Comparison of ENCODE assay signal across 10 cellular contexts in the genomic region with DNA sequence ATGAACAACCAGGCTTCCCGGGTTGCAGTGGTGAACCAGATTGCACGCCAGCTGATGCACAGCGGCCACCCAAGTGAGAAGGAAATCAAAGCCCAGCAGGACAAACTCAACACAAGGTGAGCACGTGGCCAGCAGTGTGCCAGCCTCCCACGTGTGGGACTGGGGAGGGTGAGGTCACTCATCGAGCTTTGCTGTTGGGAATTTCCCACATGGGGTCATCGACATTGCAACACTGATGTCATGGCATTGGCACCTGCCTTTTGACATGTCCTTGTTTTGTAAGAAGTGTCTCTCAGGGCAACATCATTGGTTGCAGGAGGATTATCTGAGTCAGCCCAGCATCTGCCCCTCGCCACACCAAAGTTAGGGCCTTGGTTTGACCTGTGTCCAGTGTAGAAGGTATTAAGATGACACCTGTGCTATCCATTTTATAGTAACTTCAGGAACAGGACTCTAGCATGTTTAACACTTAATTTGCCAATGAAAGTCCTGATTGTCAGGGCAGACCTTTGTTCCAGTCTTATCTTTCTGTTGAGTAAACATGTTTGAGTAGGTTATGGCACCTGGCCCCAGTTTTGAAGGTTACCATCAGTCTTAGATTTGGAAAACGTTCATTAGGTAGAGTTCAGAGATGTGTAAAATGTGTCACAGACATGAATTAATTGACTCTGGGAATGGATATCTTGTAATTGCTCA.
DNase-seq lines count a peak whose midpoint lies in the region; ATAC-seq and TF ChIP-seq lines count a peak whose summit lies in the region.
"Had no signal": no experiment of that assay in that cellular context is flagged by ENCODE, and none has a peak within 500 bp of the region (broad histone marks: within the 10 kb centered on the region; RNA-seq: fewer than 3 reads in every experiment).

No MANE protein-coding gene starts in this region.

- peaks cover 85% of the 10 kb centered on the region for H3K36me3 ChIP-seq in effector memory CD4-positive, alpha-beta T cell (ENCODE audit: control insufficient read depth, insufficient read depth, low read length)
- peaks cover 0 to 85% of the 10 kb centered on the region in 2 donors for H3K36me3 ChIP-seq in vagina

- intact Hi-C loops in vagina (cut with DNase I) = no loop called here

- peak; percentile 46 for ATAC-seq in omental fat pad (ENCODE audit: low FRiP score)

- no peaks in the 10 kb centered on the region for H3K4me1 ChIP-seq in effector memory CD4-positive, alpha-beta T cell (ENCODE audit: control insufficient read depth, insufficient read depth, low read length, poor library complexity, severe bottlenecking)
- peaks cover 25% of the 10 kb centered on the region for H3K4me1 ChIP-seq in vagina

- H3K9me3 ChIP-seq in effector memory CD4-positive, alpha-beta T cell (ENCODE audit: control insufficient read depth, low read length) = no peaks in the 10 kb centered on the region
- no peaks in the 10 kb centered on the region for H3K9me3 ChIP-seq in vagina
- H3K9me3 ChIP-seq: neutrophil had no signal

- no peak overlapping the region for H3K4me3 ChIP-seq in effector memory CD4-positive, alpha-beta T cell (ENCODE audit: insufficient read depth, low read depth, low read length, poor library complexity, severe bottlenecking)
- H3K4me3 ChIP-seq in vagina = no peak overlapping the region
- H3K4me3 ChIP-seq: cardiac muscle cell had no signal

- H3K27me3 ChIP-seq in effector memory CD4-positive, alpha-beta T cell (replicated peaks; ENCODE audit: control insufficient read depth, insufficient read depth, low read length, poor library complexity, severe bottlenecking) = no peaks in the 10 kb centered on the region
- H3K27me3 ChIP-seq in vagina = no peaks in the 10 kb centered on the region
- H3K27me3 ChIP-seq: cardiac muscle cell, neutrophil had no signal

- in situ Hi-C loops in KBM-7 (cut with MboI; ENCODE audit: low pct_unique_long_range_greater_than_20kb, low sequenced_read_pairs) = no loop called here

- no peak for TF ChIP-seq CTCF in omental fat pad (IDR thresholded peaks at IDR 0.05)
- TF ChIP-seq CTCF in vagina (IDR thresholded peaks at IDR 0.05) = no peak

- no peak for TF ChIP-seq POLR2A in vagina (IDR thresholded peaks at IDR 0.05)

- DNase-seq in DMS53 (lab: John Stamatoyannopoulos, UW) (peak; percentile 82), NCI-H226 (peak; percentile 71), epithelial cell of prostate (ENCODE audit: low read depth, low spot score) (peak; percentile 62), omental fat pad (ENCODE audit: low spot score) (no peak), KBM-7 (no peak), activated gamma-delta T cell treated with Interleukin-2 at 50 U/mL for 16 hours (no peak), vagina (ENCODE audit: extremely low spot score in 2 of 2) (no peak)
- no peak for DNase-seq in effector memory CD4-positive, alpha-beta T cell

- no peak overlapping the region for H3K27ac ChIP-seq in epithelial cell of prostate
- H3K27ac ChIP-seq in effector memory CD4-positive, alpha-beta T cell (ENCODE audit: insufficient read depth, low read length, poor library complexity, severe bottlenecking) = no peak overlapping the region
- H3K27ac ChIP-seq in vagina = no peak overlapping the region
- H3K27ac ChIP-seq: cardiac muscle cell, neutrophil had no signal

Comparison
In these comparisons a context has a peak if more than half of its experiments do, and no peak if none do; other contexts are left out.
1. DNase-seq: peak in DMS53 (single experiment), NCI-H226 (single experiment) and epithelial cell of prostate (single experiment); none in omental fat pad (single experiment), KBM-7 (single experiment), activated gamma-delta T cell treated with Interleukin-2 at 50 U/mL for 16 hours (single experiment), effector memory CD4-positive, alpha-beta T cell (0 of 3) and vagina (0 of 2).